In the genomic region with DNA sequence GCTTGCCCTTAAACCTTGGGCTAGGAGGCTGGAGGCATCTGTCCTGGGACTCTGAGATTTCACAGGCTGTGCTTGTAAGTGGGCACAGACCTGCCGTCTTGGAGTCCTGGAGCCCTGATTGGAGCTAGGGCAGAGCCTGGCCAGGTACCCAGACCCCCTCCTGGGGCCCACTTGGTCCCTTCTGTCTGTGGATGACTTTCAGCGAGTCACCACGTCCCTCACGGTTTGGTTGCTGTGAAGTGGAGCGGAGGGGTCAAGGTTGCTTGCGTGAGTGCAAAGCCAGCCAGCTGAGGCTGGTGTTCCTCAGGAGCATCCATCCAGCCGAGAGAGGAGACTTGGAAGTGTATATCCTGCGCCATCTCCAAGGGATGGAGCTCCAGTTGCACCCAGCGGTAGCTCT, we compare ENCODE assay signal across 1 cellular context. TPM values are rescaled to one million over a fixed set of nuclear protein-coding genes. Genes with fewer than 3 reads are reported as not detected.
"Had no signal": no experiment of that assay in that cellular context is flagged by ENCODE, and none has a peak within 500 bp of the region (broad histone marks: within the 10 kb centered on the region; RNA-seq: fewer than 3 reads in every experiment).

No MANE protein-coding gene starts in this region.

RNA-seq across cellular contexts. Expression of gene KCNJ12, which starts 55.1 kb away (rescaled TPM):
- total RNA-seq: HT-29 had no signal
